1 cellular context compared by ENCODE assay signal in the genomic region with DNA sequence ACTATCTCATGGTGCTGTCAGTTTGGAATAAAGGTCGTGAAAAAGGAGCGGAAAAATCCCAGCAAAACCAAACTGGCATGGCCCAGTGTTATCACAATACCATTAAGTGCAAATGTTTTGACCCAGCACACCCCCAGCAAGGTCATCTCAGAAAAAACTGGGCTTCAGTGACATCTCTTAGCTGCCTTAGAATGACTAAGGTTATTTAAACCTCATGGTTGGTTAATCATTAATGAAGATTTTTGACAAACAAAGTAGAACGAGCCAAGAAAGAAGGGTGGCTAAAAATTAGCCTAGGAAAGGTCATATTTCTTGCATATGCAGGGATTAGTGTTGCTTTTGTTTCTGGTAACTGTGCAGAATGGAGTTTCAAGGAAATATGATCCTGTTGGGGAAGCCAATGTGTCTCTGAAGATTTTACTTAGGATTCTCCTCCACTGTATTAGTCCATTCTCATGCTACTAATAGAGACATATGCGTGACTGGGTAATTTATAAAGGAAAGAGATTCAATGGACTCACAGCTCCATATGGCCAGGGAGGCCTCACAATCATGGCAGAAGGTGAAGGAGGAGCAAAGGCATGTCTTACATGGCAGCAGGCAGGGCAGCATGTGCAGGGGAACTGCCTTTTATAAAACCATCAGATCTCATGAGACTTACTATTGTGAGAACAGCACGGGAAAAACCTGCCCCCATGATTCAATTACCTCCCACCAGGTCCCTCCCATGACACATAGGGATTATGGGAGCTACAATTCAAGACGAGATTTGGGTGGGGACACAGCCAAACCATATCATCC.
TF ChIP-seq lines count a peak whose summit lies in the region.

No MANE protein-coding gene starts in this region.

TF ChIP-seq in HepG2, 621 proteins besides CTCF, POLR2A, EP300 and RAD21 (continued from another document and continues in another):
- TF ChIP-seq, protein P1, sequence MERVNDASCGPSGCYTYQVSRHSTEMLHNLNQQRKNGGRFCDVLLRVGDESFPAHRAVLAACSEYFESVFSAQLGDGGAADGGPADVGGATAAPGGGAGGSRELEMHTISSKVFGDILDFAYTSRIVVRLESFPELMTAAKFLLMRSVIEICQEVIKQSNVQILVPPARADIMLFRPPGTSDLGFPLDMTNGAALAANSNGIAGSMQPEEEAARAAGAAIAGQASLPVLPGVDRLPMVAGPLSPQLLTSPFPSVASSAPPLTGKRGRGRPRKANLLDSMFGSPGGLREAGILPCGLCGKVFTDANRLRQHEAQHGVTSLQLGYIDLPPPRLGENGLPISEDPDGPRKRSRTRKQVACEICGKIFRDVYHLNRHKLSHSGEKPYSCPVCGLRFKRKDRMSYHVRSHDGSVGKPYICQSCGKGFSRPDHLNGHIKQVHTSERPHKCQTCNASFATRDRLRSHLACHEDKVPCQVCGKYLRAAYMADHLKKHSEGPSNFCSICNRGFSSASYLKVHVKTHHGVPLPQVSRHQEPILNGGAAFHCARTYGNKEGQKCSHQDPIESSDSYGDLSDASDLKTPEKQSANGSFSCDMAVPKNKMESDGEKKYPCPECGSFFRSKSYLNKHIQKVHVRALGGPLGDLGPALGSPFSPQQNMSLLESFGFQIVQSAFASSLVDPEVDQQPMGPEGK (CRISPR knock-in tag; IDR thresholded peaks at IDR 0.05), result peak; percentile 38; the same call in 1 of the 2 replicates
- TF ChIP-seq, protein P2, sequence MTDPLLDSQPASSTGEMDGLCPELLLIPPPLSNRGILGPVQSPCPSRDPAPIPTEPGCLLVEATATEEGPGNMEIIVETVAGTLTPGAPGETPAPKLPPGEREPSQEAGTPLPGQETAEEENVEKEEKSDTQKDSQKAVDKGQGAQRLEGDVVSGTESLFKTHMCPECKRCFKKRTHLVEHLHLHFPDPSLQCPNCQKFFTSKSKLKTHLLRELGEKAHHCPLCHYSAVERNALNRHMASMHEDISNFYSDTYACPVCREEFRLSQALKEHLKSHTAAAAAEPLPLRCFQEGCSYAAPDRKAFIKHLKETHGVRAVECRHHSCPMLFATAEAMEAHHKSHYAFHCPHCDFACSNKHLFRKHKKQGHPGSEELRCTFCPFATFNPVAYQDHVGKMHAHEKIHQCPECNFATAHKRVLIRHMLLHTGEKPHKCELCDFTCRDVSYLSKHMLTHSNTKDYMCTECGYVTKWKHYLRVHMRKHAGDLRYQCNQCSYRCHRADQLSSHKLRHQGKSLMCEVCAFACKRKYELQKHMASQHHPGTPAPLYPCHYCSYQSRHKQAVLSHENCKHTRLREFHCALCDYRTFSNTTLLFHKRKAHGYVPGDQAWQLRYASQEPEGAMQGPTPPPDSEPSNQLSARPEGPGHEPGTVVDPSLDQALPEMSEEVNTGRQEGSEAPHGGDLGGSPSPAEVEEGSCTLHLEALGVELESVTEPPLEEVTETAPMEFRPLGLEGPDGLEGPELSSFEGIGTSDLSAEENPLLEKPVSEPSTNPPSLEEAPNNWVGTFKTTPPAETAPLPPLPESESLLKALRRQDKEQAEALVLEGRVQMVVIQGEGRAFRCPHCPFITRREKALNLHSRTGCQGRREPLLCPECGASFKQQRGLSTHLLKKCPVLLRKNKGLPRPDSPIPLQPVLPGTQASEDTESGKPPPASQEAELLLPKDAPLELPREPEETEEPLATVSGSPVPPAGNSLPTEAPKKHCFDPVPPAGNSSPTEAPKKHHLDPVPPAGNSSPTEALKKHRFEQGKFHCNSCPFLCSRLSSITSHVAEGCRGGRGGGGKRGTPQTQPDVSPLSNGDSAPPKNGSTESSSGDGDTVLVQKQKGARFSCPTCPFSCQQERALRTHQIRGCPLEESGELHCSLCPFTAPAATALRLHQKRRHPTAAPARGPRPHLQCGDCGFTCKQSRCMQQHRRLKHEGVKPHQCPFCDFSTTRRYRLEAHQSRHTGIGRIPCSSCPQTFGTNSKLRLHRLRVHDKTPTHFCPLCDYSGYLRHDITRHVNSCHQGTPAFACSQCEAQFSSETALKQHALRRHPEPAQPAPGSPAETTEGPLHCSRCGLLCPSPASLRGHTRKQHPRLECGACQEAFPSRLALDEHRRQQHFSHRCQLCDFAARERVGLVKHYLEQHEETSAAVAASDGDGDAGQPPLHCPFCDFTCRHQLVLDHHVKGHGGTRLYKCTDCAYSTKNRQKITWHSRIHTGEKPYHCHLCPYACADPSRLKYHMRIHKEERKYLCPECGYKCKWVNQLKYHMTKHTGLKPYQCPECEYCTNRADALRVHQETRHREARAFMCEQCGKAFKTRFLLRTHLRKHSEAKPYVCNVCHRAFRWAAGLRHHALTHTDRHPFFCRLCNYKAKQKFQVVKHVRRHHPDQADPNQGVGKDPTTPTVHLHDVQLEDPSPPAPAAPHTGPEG (CRISPR knock-in tag; IDR thresholded peaks at IDR 0.05), result no peak
- no peak for TF ChIP-seq ZMYM3 (CRISPR knock-in tag; IDR thresholded peaks at IDR 0.05)
- TF ChIP-seq, protein P3, sequence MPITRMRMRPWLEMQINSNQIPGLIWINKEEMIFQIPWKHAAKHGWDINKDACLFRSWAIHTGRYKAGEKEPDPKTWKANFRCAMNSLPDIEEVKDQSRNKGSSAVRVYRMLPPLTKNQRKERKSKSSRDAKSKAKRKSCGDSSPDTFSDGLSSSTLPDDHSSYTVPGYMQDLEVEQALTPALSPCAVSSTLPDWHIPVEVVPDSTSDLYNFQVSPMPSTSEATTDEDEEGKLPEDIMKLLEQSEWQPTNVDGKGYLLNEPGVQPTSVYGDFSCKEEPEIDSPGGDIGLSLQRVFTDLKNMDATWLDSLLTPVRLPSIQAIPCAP (CRISPR knock-in tag; IDR thresholded peaks at IDR 0.05; ENCODE audit: low read depth), result no peak
- TF ChIP-seq HIVEP1 (CRISPR knock-in tag; IDR thresholded peaks at IDR 0.05), result no peak
- TF ChIP-seq, protein P4, sequence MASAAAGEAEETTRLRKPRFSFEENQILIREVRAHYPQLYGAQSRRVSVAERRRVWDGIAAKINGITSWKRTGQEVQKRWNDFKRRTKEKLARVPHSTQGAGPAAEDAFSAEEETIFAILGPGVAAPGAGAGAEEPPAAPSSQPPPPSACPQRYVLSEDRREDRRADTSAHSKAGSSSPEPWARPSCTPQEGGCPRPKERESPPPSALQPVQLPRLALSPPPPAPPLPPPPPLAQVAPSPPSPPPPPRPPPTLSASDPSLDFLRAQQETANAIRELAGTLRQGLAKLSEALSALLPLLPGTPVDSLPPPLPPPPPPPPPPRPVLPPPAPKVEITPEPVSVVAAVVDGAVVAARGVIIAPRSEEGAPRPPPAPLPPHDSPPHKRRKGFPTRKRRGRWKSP (CRISPR knock-in tag; IDR thresholded peaks at IDR 0.05), result peak; percentile 41; the same call in 1 of the 2 replicates
- peak; percentile 54; the same call in 1 of the 2 replicates for TF ChIP-seq DPF2 (CRISPR knock-in tag; IDR thresholded peaks at IDR 0.05; ENCODE audit: borderline replicate concordance, low read depth)
- peak; percentile 11; the same call in 1 of the 2 replicates for TF ChIP-seq KLF6 (CRISPR knock-in tag; IDR thresholded peaks at IDR 0.05)
- 0 out of 2 replicates have a peak, but pooled peaks have one; percentile 22 for TF ChIP-seq ZNF556 (CRISPR knock-in tag; IDR thresholded peaks at IDR 0.05; ENCODE audit: borderline replicate concordance)
- no peak for TF ChIP-seq ZBTB7B (CRISPR knock-in tag; IDR thresholded peaks at IDR 0.05)
- TF ChIP-seq, protein P5, sequence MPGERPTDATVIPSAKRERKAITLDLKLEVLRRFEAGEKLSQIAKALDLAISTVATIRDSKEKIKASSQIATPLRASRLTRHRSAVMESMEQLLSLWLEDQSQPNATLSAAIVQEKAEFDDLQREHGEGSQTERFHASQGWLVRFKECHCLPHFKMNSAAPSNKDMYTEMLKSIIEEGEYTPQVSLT (CRISPR knock-in tag; IDR thresholded peaks at IDR 0.05; ENCODE audit: borderline replicate concordance, low read depth), result no peak
- TF ChIP-seq ZNF543 (CRISPR knock-in tag; IDR thresholded peaks at IDR 0.05), result no peak
- no peak for TF ChIP-seq ISX (CRISPR knock-in tag; conservative IDR thresholded peaks at IDR 0.05)
- TF ChIP-seq SMYD3 (CRISPR knock-in tag; IDR thresholded peaks at IDR 0.05), result no peak
- TF ChIP-seq TCF12 (IDR thresholded peaks at IDR 0.05), result no peak
- TF ChIP-seq TCF12 (CRISPR knock-in tag; IDR thresholded peaks at IDR 0.05), result no peak
- no peak for TF ChIP-seq ZNF567 (CRISPR knock-in tag; IDR thresholded peaks at IDR 0.05; ENCODE audit: borderline replicate concordance)
- no peak for TF ChIP-seq ATF7 (IDR thresholded peaks at IDR 0.05)
- TF ChIP-seq ATF7 (CRISPR knock-in tag; IDR thresholded peaks at IDR 0.05), result no peak
- TF ChIP-seq MIXL1 (CRISPR knock-in tag; IDR thresholded peaks at IDR 0.05), result peak; percentile 62; the same call in 1 of the 2 replicates
- TF ChIP-seq ZNF33B (CRISPR knock-in tag; IDR thresholded peaks at IDR 0.05), result no peak
- TF ChIP-seq ZSCAN21 (CRISPR knock-in tag; IDR thresholded peaks at IDR 0.05; ENCODE audit: borderline replicate concordance), result no peak
- TF ChIP-seq ZNF562 (CRISPR knock-in tag; IDR thresholded peaks at IDR 0.05; ENCODE audit: borderline replicate concordance), result no peak
- no peak for TF ChIP-seq HNRNPK (IDR thresholded peaks at IDR 0.05; ENCODE audit: low read depth, low read length, poor library complexity, severe bottlenecking)
- no peak for TF ChIP-seq ZBTB7A (CRISPR knock-in tag; IDR thresholded peaks at IDR 0.05)
- no peak for TF ChIP-seq ZFP37 (CRISPR knock-in tag; IDR thresholded peaks at IDR 0.05; ENCODE audit: borderline replicate concordance)
- TF ChIP-seq ZNF747 (CRISPR knock-in tag; IDR thresholded peaks at IDR 0.05; ENCODE audit: borderline replicate concordance), result no peak
- TF ChIP-seq, protein P6, sequence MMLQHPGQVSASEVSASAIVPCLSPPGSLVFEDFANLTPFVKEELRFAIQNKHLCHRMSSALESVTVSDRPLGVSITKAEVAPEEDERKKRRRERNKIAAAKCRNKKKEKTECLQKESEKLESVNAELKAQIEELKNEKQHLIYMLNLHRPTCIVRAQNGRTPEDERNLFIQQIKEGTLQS (CRISPR knock-in tag; IDR thresholded peaks at IDR 0.05), result no peak
- TF ChIP-seq ZNF850 (CRISPR knock-in tag; conservative IDR thresholded peaks at IDR 0.05), result no peak
- TF ChIP-seq, protein P7, sequence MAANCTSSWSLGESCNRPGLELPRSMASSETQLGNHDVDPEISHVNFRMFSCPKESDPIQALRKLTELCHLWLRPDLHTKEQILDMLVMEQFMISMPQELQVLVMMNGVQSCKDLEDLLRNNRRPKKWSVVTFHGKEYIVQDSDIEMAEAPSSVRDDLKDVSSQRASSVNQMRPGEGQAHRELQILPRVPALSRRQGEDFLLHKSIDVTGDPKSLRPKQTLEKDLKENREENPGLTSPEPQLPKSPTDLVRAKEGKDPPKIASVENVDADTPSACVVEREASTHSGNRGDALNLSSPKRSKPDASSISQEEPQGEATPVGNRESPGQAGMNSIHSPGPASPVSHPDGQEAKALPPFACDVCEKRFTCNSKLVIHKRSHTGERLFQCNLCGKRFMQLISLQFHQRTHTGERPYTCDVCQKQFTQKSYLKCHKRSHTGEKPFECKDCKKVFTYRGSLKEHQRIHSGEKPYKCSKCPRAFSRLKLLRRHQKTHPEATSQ (CRISPR knock-in tag; IDR thresholded peaks at IDR 0.05; ENCODE audit: borderline replicate concordance), result peak; percentile 96
- no peak for TF ChIP-seq ZFP36L2 (CRISPR knock-in tag; IDR thresholded peaks at IDR 0.05)
- no peak for TF ChIP-seq MBNL3 (CRISPR knock-in tag; conservative IDR thresholded peaks at IDR 0.05)
- TF ChIP-seq, protein P8, sequence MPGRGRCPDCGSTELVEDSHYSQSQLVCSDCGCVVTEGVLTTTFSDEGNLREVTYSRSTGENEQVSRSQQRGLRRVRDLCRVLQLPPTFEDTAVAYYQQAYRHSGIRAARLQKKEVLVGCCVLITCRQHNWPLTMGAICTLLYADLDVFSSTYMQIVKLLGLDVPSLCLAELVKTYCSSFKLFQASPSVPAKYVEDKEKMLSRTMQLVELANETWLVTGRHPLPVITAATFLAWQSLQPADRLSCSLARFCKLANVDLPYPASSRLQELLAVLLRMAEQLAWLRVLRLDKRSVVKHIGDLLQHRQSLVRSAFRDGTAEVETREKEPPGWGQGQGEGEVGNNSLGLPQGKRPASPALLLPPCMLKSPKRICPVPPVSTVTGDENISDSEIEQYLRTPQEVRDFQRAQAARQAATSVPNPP (CRISPR knock-in tag; IDR thresholded peaks at IDR 0.05), result no peak
- no peak for TF ChIP-seq ZNF564 (CRISPR knock-in tag; IDR thresholded peaks at IDR 0.05)
- TF ChIP-seq, protein P9, sequence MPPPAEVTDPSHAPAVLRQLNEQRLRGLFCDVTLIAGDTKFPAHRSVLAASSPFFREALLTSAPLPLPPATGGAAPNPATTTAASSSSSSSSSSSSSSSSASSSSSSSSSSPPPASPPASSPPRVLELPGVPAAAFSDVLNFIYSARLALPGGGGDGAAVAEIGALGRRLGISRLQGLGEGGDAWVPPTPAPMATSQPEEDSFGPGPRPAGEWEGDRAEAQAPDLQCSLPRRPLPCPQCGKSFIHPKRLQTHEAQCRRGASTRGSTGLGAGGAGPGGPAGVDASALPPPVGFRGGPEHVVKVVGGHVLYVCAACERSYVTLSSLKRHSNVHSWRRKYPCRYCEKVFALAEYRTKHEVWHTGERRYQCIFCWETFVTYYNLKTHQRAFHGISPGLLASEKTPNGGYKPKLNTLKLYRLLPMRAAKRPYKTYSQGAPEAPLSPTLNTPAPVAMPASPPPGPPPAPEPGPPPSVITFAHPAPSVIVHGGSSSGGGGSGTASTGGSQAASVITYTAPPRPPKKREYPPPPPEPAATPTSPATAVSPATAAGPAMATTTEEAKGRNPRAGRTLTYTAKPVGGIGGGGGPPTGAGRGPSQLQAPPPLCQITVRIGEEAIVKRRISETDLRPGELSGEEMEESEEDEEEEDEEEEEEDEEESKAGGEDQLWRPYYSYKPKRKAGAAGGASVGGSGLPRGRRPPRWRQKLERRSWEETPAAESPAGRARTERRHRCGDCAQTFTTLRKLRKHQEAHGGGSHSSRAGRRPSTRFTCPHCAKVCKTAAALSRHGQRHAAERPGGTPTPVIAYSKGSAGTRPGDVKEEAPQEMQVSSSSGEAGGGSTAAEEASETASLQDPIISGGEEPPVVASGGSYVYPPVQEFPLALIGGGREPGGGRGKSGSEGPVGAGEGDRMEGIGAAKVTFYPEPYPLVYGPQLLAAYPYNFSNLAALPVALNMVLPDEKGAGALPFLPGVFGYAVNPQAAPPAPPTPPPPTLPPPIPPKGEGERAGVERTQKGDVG (CRISPR knock-in tag; IDR thresholded peaks at IDR 0.05; ENCODE audit: borderline replicate concordance), result no peak
- peak; percentile 70 for TF ChIP-seq GATAD2A (CRISPR knock-in tag; IDR thresholded peaks at IDR 0.05)
- no peak for TF ChIP-seq FOXA1 (IDR thresholded peaks at IDR 0.05)
- no peak for TF ChIP-seq FOXA1 (CRISPR knock-in tag; IDR thresholded peaks at IDR 0.05)
- no peak for TF ChIP-seq KDM2A (CRISPR knock-in tag; IDR thresholded peaks at IDR 0.05; ENCODE audit: borderline replicate concordance, low read depth)
- TF ChIP-seq STAG1 (CRISPR knock-in tag; IDR thresholded peaks at IDR 0.05), result no peak; the same call in 1 of the 2 replicates
- TF ChIP-seq, protein P10, sequence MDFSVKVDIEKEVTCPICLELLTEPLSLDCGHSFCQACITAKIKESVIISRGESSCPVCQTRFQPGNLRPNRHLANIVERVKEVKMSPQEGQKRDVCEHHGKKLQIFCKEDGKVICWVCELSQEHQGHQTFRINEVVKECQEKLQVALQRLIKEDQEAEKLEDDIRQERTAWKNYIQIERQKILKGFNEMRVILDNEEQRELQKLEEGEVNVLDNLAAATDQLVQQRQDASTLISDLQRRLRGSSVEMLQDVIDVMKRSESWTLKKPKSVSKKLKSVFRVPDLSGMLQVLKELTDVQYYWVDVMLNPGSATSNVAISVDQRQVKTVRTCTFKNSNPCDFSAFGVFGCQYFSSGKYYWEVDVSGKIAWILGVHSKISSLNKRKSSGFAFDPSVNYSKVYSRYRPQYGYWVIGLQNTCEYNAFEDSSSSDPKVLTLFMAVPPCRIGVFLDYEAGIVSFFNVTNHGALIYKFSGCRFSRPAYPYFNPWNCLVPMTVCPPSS (IDR thresholded peaks at IDR 0.05), result no peak
- TF ChIP-seq ZNF749 (CRISPR knock-in tag; IDR thresholded peaks at IDR 0.05; ENCODE audit: borderline replicate concordance), result no peak
